In the genomic region with DNA sequence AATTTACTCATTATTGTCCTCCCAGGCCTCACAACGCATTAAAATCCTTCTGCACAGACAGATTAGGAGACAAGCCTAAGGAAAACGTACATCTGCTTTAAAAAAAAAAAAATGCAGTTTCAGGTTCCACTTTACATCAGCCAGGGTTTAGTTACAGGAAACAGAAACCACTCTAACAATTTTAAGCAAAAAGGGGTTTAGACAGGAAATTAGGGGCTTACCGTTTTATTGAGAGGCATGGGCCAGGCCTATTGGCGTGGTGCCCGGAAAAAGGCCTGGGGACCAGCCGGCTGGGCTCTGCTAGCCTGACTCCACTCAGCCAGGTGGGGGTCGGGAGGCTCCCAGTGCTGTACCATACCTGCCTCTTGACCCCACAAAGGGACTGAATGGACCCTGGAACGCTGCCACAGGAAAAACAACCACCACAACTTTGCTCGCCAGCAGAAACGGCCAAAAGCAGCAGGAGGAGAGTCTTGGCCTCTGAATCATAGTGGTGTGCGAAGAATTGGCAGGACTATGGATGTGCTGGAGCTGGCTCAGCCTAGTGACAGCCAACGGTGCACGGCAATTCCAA, we compare ENCODE assay signal across 8 cellular contexts.
DNase-seq lines count a peak whose midpoint lies in the region; ATAC-seq lines count a peak whose summit lies in the region.

No MANE protein-coding gene starts in this region.

- no peaks in the 10 kb centered on the region for H3K9me3 Mint-ChIP-seq in IgD-negative memory B cell

- peaks cover 3% of the 10 kb centered on the region for H3K27me3 Mint-ChIP-seq in IgD-negative memory B cell

- DNase-seq in G401 (ENCODE audit: low spot score) (peak; percentile 91), SHP77 treated with DMSO at 0.1 percent for 48 hours (lab: John Stamatoyannopoulos, UW) (peak; percentile 10), anterior cingulate cortex (lab: John Stamatoyannopoulos, UW) (peak in 47 of 58 donors; percentile 14 to 79 (median 53)), islet precursor cell (peak; percentile 45), DMS53 (lab: John Stamatoyannopoulos, UW) (no peak)
- DNase-seq in stimulated activated CD4-positive, alpha-beta T cell treated with anti-CD3 and anti-CD28 coated beads, Interleukin-2, amount 100 ng/mL, for 24 hours: peak; percentile 52

- H3K4me1 Mint-ChIP-seq in IgD-negative memory B cell: peaks cover 54 to 64% (median 55%) of the 10 kb centered on the region in 3 donors

- peak overlapping the region; percentile 95 to 96 (median 95) for H3K27ac Mint-ChIP-seq in IgD-negative memory B cell

- peak overlapping the region; percentile 67 to 90 (median 88) for H3K4me3 Mint-ChIP-seq in IgD-negative memory B cell

- H3K36me3 Mint-ChIP-seq in IgD-negative memory B cell: peaks cover 2% of the 10 kb centered on the region

- in situ Hi-C loops in G401 (cut with HindIII; ENCODE audit: low sequenced_read_pairs): no loop called here

- peak; percentile 69 for ATAC-seq in GM21576 (IDR thresholded peaks at IDR 0.05; ENCODE audit: unreplicated experiment)
